35 cellular contexts compared by ENCODE assay signal in genomic region chr6:7411328-7411727, GRCh38.
"Had no signal": no experiment of that assay in that cellular context is flagged by ENCODE, and none has a peak within 500 bp of the region (broad histone marks: within the 10 kb centered on the region; RNA-seq: fewer than 3 reads in every experiment).

No MANE protein-coding gene starts in this region.

- H3K27ac Mint-ChIP-seq: activated CD4-positive, alpha-beta memory T cell treated with anti-CD3 and anti-CD28 coated beads, Interleukin-2, amount 10 ng/mL, durations not matched to agents 7 days and 5 days; activated CD4-positive, alpha-beta T cell treated with anti-CD3 and anti-CD28 coated beads for 36 hours; activated CD4-positive, alpha-beta T cell treated with anti-CD3 and anti-CD28 coated beads, Interleukin-2, amount 10 ng/mL, durations not matched to agents 7 days and 5 days; activated CD8-positive, alpha-beta memory T cell treated with anti-CD3 and anti-CD28 coated beads, Interleukin-2, amount 10 ng/mL, durations not matched to agents 7 days and 5 days; activated CD8-positive, alpha-beta T cell treated with anti-CD3 and anti-CD28 coated beads, Interleukin-2, amount 10 ng/mL, durations not matched to agents 7 days and 5 days; activated naive CD4-positive, alpha-beta T cell treated with anti-CD3 and anti-CD28 coated beads for 36 hours; activated naive CD8-positive, alpha-beta T cell treated with anti-CD3 and anti-CD28 coated beads for 36 hours; activated T-cell treated with anti-CD3 and anti-CD28 coated beads, Interleukin-2, amount 50 U/mL, for 24 hours; T-helper 1 cell treated with Interleukin-12 subunit alpha and Interleukin-12 subunit beta and Interleukin-4 antibody, amounts not matched to agents 30 μg/mL and 1 μg/mL, for 36 hours; T-helper 2 cell treated with Interferon-gamma antibody and Interleukin-4, amounts not matched to agents 5 μg/mL and 100 μg/mL, for 36 hours; WTC11 had no signal

- H3K4me1 Mint-ChIP-seq: activated CD4-positive, alpha-beta memory T cell treated with anti-CD3 and anti-CD28 coated beads, Interleukin-2, amount 10 ng/mL, durations not matched to agents 7 days and 5 days; activated CD4-positive, alpha-beta T cell treated with anti-CD3 and anti-CD28 coated beads for 36 hours; activated CD4-positive, alpha-beta T cell treated with anti-CD3 and anti-CD28 coated beads, Interleukin-2, amount 10 ng/mL, durations not matched to agents 7 days and 5 days; activated CD8-positive, alpha-beta memory T cell treated with anti-CD3 and anti-CD28 coated beads, Interleukin-2, amount 10 ng/mL, durations not matched to agents 7 days and 5 days; activated naive CD8-positive, alpha-beta T cell treated with anti-CD3 and anti-CD28 coated beads for 36 hours; WTC11 had no signal

- H3K27me3 Mint-ChIP-seq: activated CD4-positive, alpha-beta memory T cell treated with anti-CD3 and anti-CD28 coated beads, Interleukin-2, amount 10 ng/mL, durations not matched to agents 7 days and 5 days; activated CD4-positive, alpha-beta T cell treated with anti-CD3 and anti-CD28 coated beads for 36 hours; activated CD4-positive, alpha-beta T cell treated with anti-CD3 and anti-CD28 coated beads, Interleukin-2, amount 10 ng/mL, durations not matched to agents 7 days and 5 days; activated CD8-positive, alpha-beta memory T cell treated with anti-CD3 and anti-CD28 coated beads, Interleukin-2, amount 10 ng/mL, durations not matched to agents 7 days and 5 days; activated naive CD8-positive, alpha-beta T cell treated with anti-CD3 and anti-CD28 coated beads for 36 hours; activated T-cell treated with anti-CD3 and anti-CD28 coated beads, Interleukin-2, amount 50 U/mL, for 24 hours had no signal

- ATAC-seq: activated CD4-positive, alpha-beta T cell treated with anti-CD3 and anti-CD28 coated beads for 36 hours; activated CD4-positive, CD25-positive, alpha-beta regulatory T cell treated with anti-CD3 and anti-CD28 coated beads, Interleukin-2, amount 50 U/mL, for 24 hours; activated CD8-positive, alpha-beta memory T cell treated with anti-CD3 and anti-CD28 coated beads, Interleukin-2, amount 10 ng/mL, durations not matched to agents 7 days and 5 days; activated CD8-positive, alpha-beta T cell treated with anti-CD3 and anti-CD28 coated beads, Interleukin-2, amount 10 ng/mL, durations not matched to agents 7 days and 5 days; activated naive CD4-positive, alpha-beta T cell treated with anti-CD3 and anti-CD28 coated beads, Interleukin-2, amount 50 U/mL, for 72 hours; body of pancreas; WTC11 had no signal

- FAIRE-seq: astrocyte had no signal

- DNase-seq: activated CD4-positive, alpha-beta memory T cell treated with anti-CD3 and anti-CD28 coated beads, Interleukin-2, amount 10 ng/mL, durations not matched to agents 7 days and 5 days; activated CD4-positive, alpha-beta T cell treated with anti-CD3 and anti-CD28 coated beads for 1 hour; activated CD4-positive, alpha-beta T cell treated with anti-CD3 and anti-CD28 coated beads for 36 hours; activated CD4-positive, alpha-beta T cell treated with anti-CD3 and anti-CD28 coated beads for 48 hours; activated CD4-positive, alpha-beta T cell treated with anti-CD3 and anti-CD28 coated beads, Interleukin-2, amount 10 ng/mL, durations not matched to agents 7 days and 5 days; activated CD4-positive, alpha-beta T cell treated with anti-CD3 and anti-CD28 coated beads, Interleukin-2, amount 50 U/mL, for 48 hours; activated CD4-positive, CD25-positive, alpha-beta regulatory T cell; activated CD8-positive, alpha-beta memory T cell treated with anti-CD3 and anti-CD28 coated beads for 24 hours; activated CD8-positive, alpha-beta memory T cell treated with anti-CD3 and anti-CD28 coated beads, Interleukin-2, amount 10 ng/mL, durations not matched to agents 7 days and 5 days; activated CD8-positive, alpha-beta memory T cell treated with anti-CD3 and anti-CD28 coated beads, Interleukin-2, amount 50 U/mL, for 48 hours; activated CD8-positive, alpha-beta T cell treated with anti-CD3 and anti-CD28 coated beads, Interleukin-2, amount 10 ng/mL, durations not matched to agents 7 days and 5 days; activated effector memory CD4-positive, alpha-beta T cell treated with anti-CD3 and anti-CD28 coated beads, Interleukin-2, amount 50 U/mL, for 16 hours; activated gamma-delta T cell treated with Interleukin-2 at 50 U/mL for 16 hours; activated naive CD4-positive, alpha-beta T cell; activated naive CD4-positive, alpha-beta T cell treated with anti-CD3 and anti-CD28 coated beads for 36 hours; activated naive CD4-positive, alpha-beta T cell treated with anti-CD3 and anti-CD28 coated beads, Interleukin-2, amount 50 U/mL, for 16 hours; activated naive CD8-positive, alpha-beta T cell treated with anti-CD3 and anti-CD28 coated beads for 36 hours; activated T-cell treated with anti-CD3 and anti-CD28 coated beads, Interleukin-2, amount 50 U/mL, for 24 hours; activated T-cell treated with anti-CD3 and anti-CD28 coated beads, Interleukin-2, amount 50 U/mL, for 48 hours; adrenal gland; amniotic stem cell; aorta; body of pancreas; brain microvascular endothelial cell; central memory CD4-positive, alpha-beta T cell; T-helper 1 cell; T-helper 2 cell; T-helper 9 cell; WERI-Rb-1 had no signal

- H3K9me3 Mint-ChIP-seq: activated CD4-positive, alpha-beta memory T cell treated with anti-CD3 and anti-CD28 coated beads, Interleukin-2, amount 10 ng/mL, durations not matched to agents 7 days and 5 days; activated CD4-positive, alpha-beta T cell treated with anti-CD3 and anti-CD28 coated beads, Interleukin-2, amount 10 ng/mL, durations not matched to agents 7 days and 5 days; activated naive CD4-positive, alpha-beta T cell treated with anti-CD3 and anti-CD28 coated beads for 36 hours; activated naive CD4-positive, alpha-beta T cell treated with anti-CD3 and anti-CD28 coated beads, Interleukin-2, amount 50 U/mL, for 72 hours; activated naive CD8-positive, alpha-beta T cell treated with anti-CD3 and anti-CD28 coated beads for 36 hours; activated T-cell treated with anti-CD3 and anti-CD28 coated beads, Interleukin-2, amount 50 U/mL, for 24 hours; T-helper 1 cell treated with Interleukin-12 subunit alpha and Interleukin-12 subunit beta and Interleukin-4 antibody, amounts not matched to agents 30 μg/mL and 1 μg/mL, for 36 hours; T-helper 2 cell treated with Interferon-gamma antibody and Interleukin-4, amounts not matched to agents 5 μg/mL and 100 μg/mL, for 36 hours; WTC11 had no signal

- H3K4me3 Mint-ChIP-seq: activated CD4-positive, alpha-beta memory T cell treated with anti-CD3 and anti-CD28 coated beads, Interleukin-2, amount 10 ng/mL, durations not matched to agents 7 days and 5 days; activated CD4-positive, alpha-beta T cell treated with anti-CD3 and anti-CD28 coated beads for 36 hours; activated CD4-positive, alpha-beta T cell treated with anti-CD3 and anti-CD28 coated beads, Interleukin-2, amount 10 ng/mL, durations not matched to agents 7 days and 5 days; activated CD8-positive, alpha-beta memory T cell treated with anti-CD3 and anti-CD28 coated beads, Interleukin-2, amount 10 ng/mL, durations not matched to agents 7 days and 5 days; activated CD8-positive, alpha-beta T cell treated with anti-CD3 and anti-CD28 coated beads, Interleukin-2, amount 10 ng/mL, durations not matched to agents 7 days and 5 days; activated naive CD4-positive, alpha-beta T cell treated with anti-CD3 and anti-CD28 coated beads for 36 hours; activated naive CD8-positive, alpha-beta T cell treated with anti-CD3 and anti-CD28 coated beads for 36 hours; activated T-cell treated with anti-CD3 and anti-CD28 coated beads, Interleukin-2, amount 50 U/mL, for 24 hours; T-helper 1 cell treated with Interleukin-12 subunit alpha and Interleukin-12 subunit beta and Interleukin-4 antibody, amounts not matched to agents 30 μg/mL and 1 μg/mL, for 36 hours; T-helper 2 cell treated with Interferon-gamma antibody and Interleukin-4, amounts not matched to agents 5 μg/mL and 100 μg/mL, for 36 hours; WTC11 had no signal
